Comparison of ENCODE assay signal across 8 cellular contexts in the genomic region with DNA sequence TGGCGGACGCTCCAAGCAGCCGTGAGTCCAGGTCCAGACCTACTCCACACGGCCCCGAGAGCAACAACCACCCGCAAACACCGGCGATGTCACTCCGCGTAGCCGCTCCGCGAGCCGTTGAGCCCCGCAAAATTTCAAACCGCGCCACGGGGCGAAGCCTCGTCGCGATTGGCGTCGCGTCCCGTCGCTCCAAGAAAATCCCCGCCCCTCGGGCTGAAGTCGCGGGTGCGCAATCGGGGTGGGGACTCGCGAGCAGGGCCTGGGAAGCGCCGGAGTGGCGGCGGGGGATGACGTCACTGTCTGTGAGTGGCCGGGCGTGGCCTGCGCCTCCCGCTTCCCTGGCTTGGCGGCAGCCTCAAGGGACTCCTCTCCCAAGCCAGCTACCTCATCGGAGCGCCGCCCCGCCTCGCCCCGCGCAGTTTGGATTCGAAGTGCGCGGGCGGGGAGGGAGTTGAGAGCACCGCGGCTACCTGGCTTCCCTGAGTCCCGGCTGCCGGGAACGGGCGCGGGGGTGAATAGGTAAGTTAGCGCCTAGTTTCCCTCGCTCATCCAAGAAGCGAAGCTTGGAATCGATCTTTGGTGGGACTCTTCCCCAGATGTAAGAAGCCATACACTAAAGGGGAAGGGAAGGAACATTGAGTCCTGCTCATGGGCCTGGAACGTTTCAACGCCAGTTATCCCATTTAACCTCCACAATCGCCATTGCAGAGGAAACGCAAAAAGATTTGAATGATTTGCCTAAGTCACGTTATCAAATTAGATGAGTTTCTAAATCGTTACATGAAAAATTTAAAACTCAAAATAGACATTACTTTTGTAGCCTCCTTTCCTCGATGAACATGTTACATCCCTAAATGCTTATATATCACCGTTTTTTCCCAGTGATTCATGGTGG. TPM values are rescaled to one million over a fixed set of nuclear protein-coding genes. Genes with fewer than 3 reads are reported as not detected.
DNase-seq lines count a peak whose midpoint lies in the region; ATAC-seq and TF ChIP-seq lines count a peak whose summit lies in the region.

A gene with protein sequence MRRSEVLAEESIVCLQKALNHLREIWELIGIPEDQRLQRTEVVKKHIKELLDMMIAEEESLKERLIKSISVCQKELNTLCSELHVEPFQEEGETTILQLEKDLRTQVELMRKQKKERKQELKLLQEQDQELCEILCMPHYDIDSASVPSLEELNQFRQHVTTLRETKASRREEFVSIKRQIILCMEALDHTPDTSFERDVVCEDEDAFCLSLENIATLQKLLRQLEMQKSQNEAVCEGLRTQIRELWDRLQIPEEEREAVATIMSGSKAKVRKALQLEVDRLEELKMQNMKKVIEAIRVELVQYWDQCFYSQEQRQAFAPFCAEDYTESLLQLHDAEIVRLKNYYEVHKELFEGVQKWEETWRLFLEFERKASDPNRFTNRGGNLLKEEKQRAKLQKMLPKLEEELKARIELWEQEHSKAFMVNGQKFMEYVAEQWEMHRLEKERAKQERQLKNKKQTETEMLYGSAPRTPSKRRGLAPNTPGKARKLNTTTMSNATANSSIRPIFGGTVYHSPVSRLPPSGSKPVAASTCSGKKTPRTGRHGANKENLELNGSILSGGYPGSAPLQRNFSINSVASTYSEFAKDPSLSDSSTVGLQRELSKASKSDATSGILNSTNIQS (minus strand): TSS at position 119 of the 895 bp plus-strand sequence. CDS start 118 bp downstream, at position 1.

- no peak for TF ChIP-seq CTCF in DOHH2 (IDR thresholded peaks at IDR 0.05; ENCODE audit: low read depth, low read length, poor library complexity, severe bottlenecking)
- no peak for TF ChIP-seq CTCF in GM23338 (conservative IDR thresholded peaks at IDR 0.05; ENCODE audit: low read depth in 2 of 2)

- peaks cover 9% of the 10 kb centered on the region; the same call in 1 of the 2 replicates for H4K20me1 ChIP-seq in DOHH2 (ENCODE audit: control insufficient read depth, insufficient read depth, low read depth, low read length)
- peaks cover 21% of the 10 kb centered on the region for H4K20me1 ChIP-seq in GM23338 (replicated peaks; ENCODE audit: insufficient read depth)

- no peaks in the 10 kb centered on the region for H3K27me3 ChIP-seq in DOHH2 (ENCODE audit: control insufficient read depth, low read length)
- no peaks in the 10 kb centered on the region for H3K27me3 ChIP-seq in GM23338 (ENCODE audit: insufficient read depth)
- no peaks in the 10 kb centered on the region for H3K27me3 ChIP-seq in naive thymus-derived CD4-positive, alpha-beta T cell (ENCODE audit: control insufficient read depth in 2 of 2, insufficient read depth in 2 of 2, low read length in 2 of 2)

- H3K36me3 Mint-ChIP-seq in GM23338 (ENCODE audit: low read depth), result peaks cover 31% of the 10 kb centered on the region
- H3K36me3 Mint-ChIP-seq in naive thymus-derived CD4-positive, alpha-beta T cell, result peaks cover 4 to 23% (median 7%) of the 10 kb centered on the region in 5 donors
- H3K36me3 Mint-ChIP-seq in stimulated activated naive B cell treated with anti-CD40 and anti-IgM and Interleukin-4, amounts not matched to agents 10 μg/mL and 1 μg/mL and 100 μg/mL, for 72 hours, result peaks cover 9 to 23% of the 10 kb centered on the region in 2 donors

- H3K9me2 ChIP-seq in DOHH2 (replicated peaks; ENCODE audit: control insufficient read depth, low read length), result no peaks in the 10 kb centered on the region
- H3K9me2 ChIP-seq in GM23338 (ENCODE audit: insufficient read depth), result no peaks in the 10 kb centered on the region

- CTCF ChIA-PET in naive thymus-derived CD4-positive, alpha-beta T cell (lab: Charles Lee), result no interaction called here

- H3K4me1 ChIP-seq in DOHH2 (ENCODE audit: control insufficient read depth, low read length), result peaks cover 35% of the 10 kb centered on the region
- H3K4me1 ChIP-seq in GM23338 (ENCODE audit: insufficient read depth), result peaks cover 11% of the 10 kb centered on the region; the same call in 1 of the 2 replicates
- peaks cover 9 to 14% of the 10 kb centered on the region in 2 donors for H3K4me1 ChIP-seq in naive thymus-derived CD4-positive, alpha-beta T cell (ENCODE audit: control insufficient read depth in 2 of 2, insufficient read depth in 2 of 2, low read length in 2 of 2)

- no peaks in the 10 kb centered on the region for H3F3A ChIP-seq in DOHH2 (ENCODE audit: control insufficient read depth, insufficient read depth)
- peaks cover 4% of the 10 kb centered on the region; the same call in 1 of the 2 replicates for H3F3A ChIP-seq in GM23338 (replicated peaks; ENCODE audit: low read depth)

- H3K36me3 ChIP-seq in DOHH2 (ENCODE audit: control insufficient read depth, low read length) (peaks cover 52% of the 10 kb centered on the region), GM23338 (ENCODE audit: insufficient read depth) (peaks cover 8% of the 10 kb centered on the region; the same call in 1 of the 2 replicates)
- H3K36me3 ChIP-seq in naive thymus-derived CD4-positive, alpha-beta T cell (ENCODE audit: control insufficient read depth in 2 of 3, insufficient read depth in 3 of 3, low read length in 3 of 3), result peaks cover 0 to 15% (median 2%) of the 10 kb centered on the region in 3 experiments

- POLR2A ChIA-PET in naive thymus-derived CD4-positive, alpha-beta T cell (lab: Charles Lee), result interaction anchor here (0.6 to 1.0 kb wide), 3 partner anchors 13 to 28 kb away, joined by 3 to 4 read pairs (median 3); a partner anchor contains a TSS

- H3K79me2 ChIP-seq in DOHH2 (ENCODE audit: control insufficient read depth, low read length) (peaks cover 69% of the 10 kb centered on the region), GM23338 (replicated peaks; ENCODE audit: insufficient read depth) (peaks cover 60% of the 10 kb centered on the region)

- H3K4me1 Mint-ChIP-seq in GM23338, result peaks cover 15% of the 10 kb centered on the region
- peaks cover 3 to 43% (median 16%) of the 10 kb centered on the region in 7 donors for H3K4me1 Mint-ChIP-seq in naive thymus-derived CD4-positive, alpha-beta T cell
- H3K4me1 Mint-ChIP-seq in stimulated activated naive B cell treated with anti-CD40 and anti-IgM and Interleukin-4, amounts not matched to agents 10 μg/mL and 1 μg/mL and 100 μg/mL, for 72 hours, result peaks cover 5 to 6% of the 10 kb centered on the region in 2 donors

- peak within 1 kb of the TSS; percentile 99 for H3K4me3 Mint-ChIP-seq in GM23338
- H3K4me3 Mint-ChIP-seq in naive thymus-derived CD4-positive, alpha-beta T cell, result peak within 1 kb of the TSS; percentile 96 to 99 (median 98)
- H3K4me3 Mint-ChIP-seq in stimulated activated naive B cell treated with anti-CD40 and anti-IgM and Interleukin-4, amounts not matched to agents 10 μg/mL and 1 μg/mL and 100 μg/mL, for 72 hours, result peak within 1 kb of the TSS; percentile 100

- no peaks in the 10 kb centered on the region for H3K9me3 ChIP-seq in DOHH2 (ENCODE audit: control insufficient read depth, insufficient read depth, low read length)
- H3K9me3 ChIP-seq in naive thymus-derived CD4-positive, alpha-beta T cell (ENCODE audit: control insufficient read depth in 2 of 3, low read length in 3 of 3), result no peaks in the 10 kb centered on the region

- H3K27ac Mint-ChIP-seq in GM23338, result peak within 1 kb of the TSS; percentile 99
- H3K27ac Mint-ChIP-seq in naive thymus-derived CD4-positive, alpha-beta T cell, result peak within 1 kb of the TSS; percentile 88 to 100 (median 97)
- H3K27ac Mint-ChIP-seq in stimulated activated naive B cell treated with anti-CD40 and anti-IgM and Interleukin-4, amounts not matched to agents 10 μg/mL and 1 μg/mL and 100 μg/mL, for 72 hours, result peak within 1 kb of the TSS; percentile 100

- H3K27ac ChIP-seq in DOHH2 (ENCODE audit: low read depth, low read length), result peak within 1 kb of the TSS; percentile 71
- H3K27ac ChIP-seq in GM23338 (ENCODE audit: low read depth), result peak within 1 kb of the TSS; percentile 95
- peak within 1 kb of the TSS; percentile 86 for H3K27ac ChIP-seq in naive thymus-derived CD4-positive, alpha-beta T cell (ENCODE audit: low read depth, low read length)

- intact Hi-C loops in naive thymus-derived CD4-positive, alpha-beta T cell (cut with micrococcal nuclease), result loop anchor here (1.0 kb wide), 3 partner anchors 28 to 59 kb away; a partner anchor contains a TSS

- H3K9me3 Mint-ChIP-seq in GM23338, result no peaks in the 10 kb centered on the region; the same call in 2 of the 3 replicates
- H3K9me3 Mint-ChIP-seq in naive thymus-derived CD4-positive, alpha-beta T cell, result peaks cover 0 to 4% (median 0%) of the 10 kb centered on the region in 11 donors
- no peaks in the 10 kb centered on the region for H3K9me3 Mint-ChIP-seq in stimulated activated naive B cell treated with anti-CD40 and anti-IgM and Interleukin-4, amounts not matched to agents 10 μg/mL and 1 μg/mL and 100 μg/mL, for 72 hours

- H3K4me2 ChIP-seq in DOHH2 (ENCODE audit: low read length) (peak within 1 kb of the TSS; percentile 85), GM23338 (peak within 1 kb of the TSS; percentile 85)

- peak; percentile 99 for DNase-seq in GM23338 (ENCODE audit: low spot score)
- DNase-seq in LHCN-M2 (ENCODE audit: low read depth), result peak; percentile 96
- DNase-seq in RPMI8226, result peak; percentile 100
- peak; percentile 95 to 96 for DNase-seq in activated T-helper 1 cell treated with anti-CD3 and anti-CD28 coated beads, Interleukin-2, amount 50 U/mL, for 16 hours (ENCODE audit: low read depth in 1 of 2, low spot score in 1 of 2)
- DNase-seq in fibroblast of gingiva (ENCODE audit: low read depth), result peak; percentile 98
- DNase-seq in naive thymus-derived CD4-positive, alpha-beta T cell, result peak; percentile 95 to 99 (median 95)
- peak; percentile 94 for DNase-seq in stimulated activated naive B cell treated with anti-CD40 and anti-IgM and Interleukin-4, amounts not matched to agents 10 μg/mL and 1 μg/mL and 100 μg/mL, for 72 hours

- peaks cover 8% of the 10 kb centered on the region for H3K27me3 Mint-ChIP-seq in GM23338 (ENCODE audit: insufficient read depth, low read depth, poor library complexity)
- H3K27me3 Mint-ChIP-seq in naive thymus-derived CD4-positive, alpha-beta T cell, result no peaks in the 10 kb centered on the region
- no peaks in the 10 kb centered on the region for H3K27me3 Mint-ChIP-seq in stimulated activated naive B cell treated with anti-CD40 and anti-IgM and Interleukin-4, amounts not matched to agents 10 μg/mL and 1 μg/mL and 100 μg/mL, for 72 hours

- ATAC-seq in GM23338, result peak; percentile 96
- ATAC-seq in naive thymus-derived CD4-positive, alpha-beta T cell, result peak; percentile 99
- peak; percentile 98 to 99 for ATAC-seq in stimulated activated naive B cell treated with anti-CD40 and anti-IgM and Interleukin-4, amounts not matched to agents 10 μg/mL and 1 μg/mL and 100 μg/mL, for 72 hours (replicated peaks)

- H2AFZ ChIP-seq in GM23338, result peak within 1 kb of the TSS; percentile 84; the same call in 1 of the 2 replicates

- H3K4me3 ChIP-seq in DOHH2 (ENCODE audit: low read length) (peak within 1 kb of the TSS; percentile 97), GM23338 (peak within 1 kb of the TSS; percentile 65)
- H3K4me3 ChIP-seq in naive thymus-derived CD4-positive, alpha-beta T cell (ENCODE audit: low read length), result peak within 1 kb of the TSS; percentile 70

RNA-seq across cellular contexts. Expression of the gene that starts here (rescaled TPM):
- 93.1 and 102 TPM in 2 replicates for total RNA-seq in GM23338 (2014; rRNA removed; shearing (Covaris generic))
- polyA plus RNA-seq in GM23338 (2016; fragmentation: Nextera tagmentation; extraction: Ambion mirVana), result 148 and 150 TPM in 2 replicates
- total RNA-seq in LHCN-M2 (2014; rRNA removed), result 361 and 388 TPM in 2 replicates
- 129 TPM for polyA plus RNA-seq in LHCN-M2 (2012)
- total RNA-seq in naive thymus-derived CD4-positive, alpha-beta T cell, result 10 to 100 TPM in 3 of 5 experiments, 1 to 10 TPM in 2; 2.6 to 98.9 (median 19.4) TPM
- polyA plus RNA-seq in naive thymus-derived CD4-positive, alpha-beta T cell, result under 1 TPM; 0.47 to 0.53 TPM

Comparison
In these comparisons a context has a peak if more than half of its experiments do, and no peak if none do; other contexts are left out.
1. Peak in every context shown above with its lines: DNase-seq, ATAC-seq, H3K4me3 ChIP-seq and H3K27ac ChIP-seq.
2. RNA of the gene that starts here (polyA plus RNA-seq): 148 to 150 TPM in GM23338; 0.47 to 0.53 TPM in naive thymus-derived CD4-positive, alpha-beta T cell; every median in the first group is over 10 times any median in the second.